ENCODE assay signal across 9 cellular contexts in the genomic region with DNA sequence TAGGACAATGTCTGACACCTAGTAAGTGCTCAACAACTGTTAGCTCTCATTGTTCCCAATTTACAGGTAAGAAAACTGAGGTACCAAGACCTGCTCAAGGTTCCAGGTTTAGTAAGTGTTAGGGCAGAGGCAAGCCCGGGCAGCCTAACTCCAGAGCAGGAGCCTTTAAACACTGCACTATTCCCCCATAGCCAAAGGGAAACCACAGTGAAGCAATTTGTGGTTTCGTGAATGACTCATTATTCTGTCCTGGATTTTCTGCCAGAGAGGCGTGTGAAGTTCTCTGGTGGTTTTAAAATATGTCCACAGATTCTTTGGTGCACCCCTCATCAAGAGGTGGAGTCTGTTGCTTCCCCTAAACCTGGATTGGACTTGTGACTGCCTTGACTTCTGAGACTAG. TPM values are rescaled to one million over a fixed set of nuclear protein-coding genes. Genes with fewer than 3 reads are reported as not detected.
DNase-seq lines count a peak whose midpoint lies in the region; ATAC-seq and TF ChIP-seq lines count a peak whose summit lies in the region.
"Had no signal": no experiment of that assay in that cellular context is flagged by ENCODE, and none has a peak within 500 bp of the region (broad histone marks: within the 10 kb centered on the region; RNA-seq: fewer than 3 reads in every experiment).

No MANE protein-coding gene starts in this region.

- intact Hi-C loops in Right ventricle myocardium inferior (cut with DNase I): no loop called here
- intact Hi-C loops in cardiac septum (cut with DNase I): loop anchor here (5.0 kb wide), 1 partner anchor 112 kb away; no protein-coding TSS in a partner anchor
- intact Hi-C loops in left cardiac atrium (cut with DNase I): no loop called here
- intact Hi-C loops in upper lobe of right lung (cut with DNase I): no loop called here

- peaks cover 22% of the 10 kb centered on the region for H3K4me1 ChIP-seq in upper lobe of right lung

- H3K27ac ChIP-seq in VCaP (peak overlapping the region; percentile 86), upper lobe of right lung (no peak overlapping the region)

- H3K36me3 ChIP-seq in upper lobe of right lung: no peaks in the 10 kb centered on the region

- ATAC-seq in Right ventricle myocardium inferior: peak; percentile 54
- ATAC-seq in HG03469 (IDR thresholded peaks at IDR 0.05; ENCODE audit: unreplicated experiment): peak; percentile 64
- peak; percentile 33 to 91 for ATAC-seq in left cardiac atrium
- peak; percentile 79 for ATAC-seq in upper lobe of right lung

- no peak overlapping the region for H3K4me3 ChIP-seq in upper lobe of right lung

- peaks cover 4% of the 10 kb centered on the region for H3K9me3 ChIP-seq in upper lobe of right lung

- H3K27me3 ChIP-seq in upper lobe of right lung: peaks cover 67% of the 10 kb centered on the region

- TF ChIP-seq CTCF in VCaP (conservative IDR thresholded peaks at IDR 0.05) (no peak), upper lobe of right lung (IDR thresholded peaks at IDR 0.05) (no peak)

- DNase-seq in Right ventricle myocardium inferior (ENCODE audit: missing footprints) (no peak), cardiac septum (ENCODE audit: low spot score) (no peak), left cardiac atrium (peak; percentile 28), upper lobe of right lung (no peak), NCI-H1694 (lab: John Stamatoyannopoulos, UW) (no peak), NCI-H2081 (lab: John Stamatoyannopoulos, UW) (no peak)

RNA-seq across cellular contexts. Expression of gene MCC, which starts 1.0 kb away (rescaled TPM):
- total RNA-seq in Right ventricle myocardium inferior (31.9 TPM), cardiac septum (17.7 TPM), left cardiac atrium (10 to 100 TPM; 18.2 to 28.6 TPM), upper lobe of right lung (18.6 TPM)

RNA-seq across cellular contexts. Expression of gene YTHDC2, which starts 24.2 kb away (rescaled TPM):
- 12.6 TPM for total RNA-seq in Right ventricle myocardium inferior
- total RNA-seq in cardiac septum: 15.6 TPM
- 10 to 100 TPM; 12.6 to 20.3 TPM for total RNA-seq in left cardiac atrium
- total RNA-seq in upper lobe of right lung: 21.7 TPM

RNA-seq across cellular contexts. Expression of gene TSSK1B, which starts 54.5 kb away (rescaled TPM):
- total RNA-seq in Right ventricle myocardium inferior (not detected), cardiac septum (0.08 TPM), left cardiac atrium (under 1 TPM in 1 of 2 donors, not detected in 1; 0.10 TPM), upper lobe of right lung (not detected)
- total RNA-seq: temporal lobe had no signal
